In the genomic region with DNA sequence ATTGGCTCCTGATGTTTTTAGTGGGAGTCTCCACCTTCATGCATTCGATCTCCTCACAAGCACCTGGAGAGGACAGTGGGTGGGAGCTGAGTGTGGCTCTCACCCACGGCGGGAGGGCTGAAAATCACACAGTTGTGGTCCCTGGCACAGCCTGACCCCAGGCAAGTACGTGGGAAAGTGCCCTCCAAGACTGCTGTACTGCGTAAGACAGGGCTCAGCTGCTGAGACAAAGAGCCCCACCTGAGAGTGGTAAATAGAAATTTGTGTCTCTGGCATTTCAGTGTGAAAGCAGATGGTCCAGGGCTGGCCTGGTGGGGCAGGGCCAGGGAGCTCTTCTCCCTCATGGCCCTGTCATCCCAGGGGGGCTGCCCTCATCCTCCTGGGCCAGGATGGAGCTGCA, we compare ENCODE assay signal across 23 cellular contexts.
"Had no signal": no experiment of that assay in that cellular context is flagged by ENCODE, and none has a peak within 500 bp of the region (broad histone marks: within the 10 kb centered on the region; RNA-seq: fewer than 3 reads in every experiment).

No MANE protein-coding gene starts in this region.

- FAIRE-seq: pancreas had no signal

- H3K27me3 Mint-ChIP-seq: activated naive CD8-positive, alpha-beta T cell treated with anti-CD3 and anti-CD28 coated beads for 36 hours; brain; T-helper 17 cell had no signal

- H3K27ac Mint-ChIP-seq: activated B cell treated with CpG ODN at 0.5 μM for 24 hours, brain had no signal

- H3K4me3 Mint-ChIP-seq: activated naive CD8-positive, alpha-beta T cell treated with anti-CD3 and anti-CD28 coated beads for 36 hours; brain had no signal

- DNase-seq: activated B cell treated with CpG ODN at 0.5 μM for 24 hours; activated naive CD4-positive, alpha-beta T cell treated with Interleukin-2 at 50 U/mL for 16 hours; activated naive CD8-positive, alpha-beta T cell treated with anti-CD3 and anti-CD28 coated beads for 36 hours; activated T-cell treated with anti-CD3 and anti-CD28 coated beads for 4 hours; activated T-cell treated with anti-CD3 and anti-CD28 coated beads, Interleukin-2, amount 50 U/mL, for 72 hours; adrenal gland; cortex of kidney; foreskin fibroblast; hippocampal formation; midbrain; naive thymus-derived CD4-positive, alpha-beta T cell; psoas muscle; stimulated activated CD4-positive, alpha-beta T cell treated with anti-CD3 and anti-CD28 coated beads, Interleukin-2, amount 100 ng/mL, for 48 hours; stimulated activated naive CD4-positive, alpha-beta T cell treated with Interleukin-2 at 50 U/mL for 16 hours; SW 1271; T-helper 17 cell; T1000; testis; trophoblast cell; uterus had no signal

- H3K36me3 Mint-ChIP-seq: activated naive CD8-positive, alpha-beta T cell treated with anti-CD3 and anti-CD28 coated beads for 36 hours had no signal

- ATAC-seq: activated T-cell treated with anti-CD3 and anti-CD28 coated beads, Interleukin-2, amount 50 U/mL, for 72 hours; esophagus mucosa; naive thymus-derived CD4-positive, alpha-beta T cell; pancreas; psoas muscle; T-helper 17 cell had no signal
